ENCODE assay signal across 8 cellular contexts in the genomic region with DNA sequence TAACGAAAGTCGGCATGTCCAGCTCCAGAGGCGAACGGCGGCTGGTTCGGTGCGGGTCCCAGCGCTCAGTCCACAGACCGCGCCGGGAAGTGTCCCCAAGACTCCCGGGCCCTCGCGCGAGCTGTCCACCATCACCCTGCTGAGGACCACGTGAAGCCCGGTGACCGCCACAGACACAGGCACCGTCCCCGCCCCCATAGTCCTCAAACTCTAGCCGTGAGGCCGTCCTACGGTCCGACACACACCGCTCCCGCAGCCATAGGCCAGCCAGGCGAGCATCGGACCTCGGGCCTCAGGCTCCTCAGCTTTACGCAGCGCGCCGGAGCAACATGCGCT. TPM values are rescaled to one million over a fixed set of nuclear protein-coding genes. Genes with fewer than 3 reads are reported as not detected.
A peak's percentile ranks its signal among the peaks of the same experiment; 100 is the strongest.
DNase-seq lines count a peak whose midpoint lies in the region; ATAC-seq and TF ChIP-seq lines count a peak whose summit lies in the region.

No MANE protein-coding gene starts in this region.

- TF ChIP-seq CTCF in SK-N-SH (IDR thresholded peaks at IDR 0.05), result no peak

- peaks cover 0 to 2% (median 0%) of the 10 kb centered on the region in 9 donors for H3K9me3 Mint-ChIP-seq in naive thymus-derived CD8-positive, alpha-beta T cell

- H3K36me3 Mint-ChIP-seq in naive thymus-derived CD8-positive, alpha-beta T cell, result peaks cover 5 to 40% (median 6%) of the 10 kb centered on the region in 3 donors

- H3K27ac ChIP-seq in BLaER1, result peak overlapping the region; percentile 75
- H3K27ac ChIP-seq in SK-N-SH (ENCODE audit: low read depth in 2 of 2, low read length in 1 of 2), result peak overlapping the region; percentile 89 to 98

- H3K9me2 ChIP-seq in SK-N-SH, result no peaks in the 10 kb centered on the region

- POLR2A ChIA-PET in SK-N-SH (lab: Yijun Ruan, JAX), result interaction anchor here (0.6 to 2.6 kb wide), 7 partner anchors 9 to 326 kb away, joined by 3 to 33 read pairs (median 3); partner anchors contain the start of genes CBR1 and MORC3
- POLR2A ChIA-PET in naive thymus-derived CD8-positive, alpha-beta T cell (lab: Charles Lee), result interaction anchor here (0.6 to 3.4 kb wide), 18 partner anchors 10 to 1161 kb away, joined by 3 to 60 read pairs (median 5); partner anchors contain the start of genes CBR1, CBR3 and MORC3

- H3F3A ChIP-seq in SK-N-SH (replicated peaks; ENCODE audit: insufficient read depth), result peaks cover 11% of the 10 kb centered on the region

- ATAC-seq in GM19023 (IDR thresholded peaks at IDR 0.05; ENCODE audit: unreplicated experiment) (peak; percentile 42), HG03095 (IDR thresholded peaks at IDR 0.05; ENCODE audit: unreplicated experiment) (peak; percentile 39)
- no peak for ATAC-seq in naive thymus-derived CD8-positive, alpha-beta T cell

- peak overlapping the region; percentile 91 for H2AFZ ChIP-seq in SK-N-SH (ENCODE audit: low read depth)

- CTCF ChIA-PET in SK-N-SH (lab: Yijun Ruan, JAX), result interaction anchor here (1.0 to 2.1 kb wide), 7 partner anchors 14 to 65 kb away, joined by 3 to 12 read pairs (median 4); no protein-coding TSS in a partner anchor

- peak overlapping the region; percentile 94 to 98 (median 96) for H3K4me3 Mint-ChIP-seq in naive thymus-derived CD8-positive, alpha-beta T cell

- H3K4me2 ChIP-seq in BLaER1, result peak overlapping the region; percentile 93
- peak overlapping the region; percentile 88 for H3K4me2 ChIP-seq in SK-N-SH

- TF ChIP-seq EP300 in SK-N-SH (IDR thresholded peaks at IDR 0.05; ENCODE audit: borderline replicate concordance in 1 of 2, low read depth in 1 of 2, low read length in 1 of 2), result no peak

- H3K27me3 Mint-ChIP-seq in naive thymus-derived CD8-positive, alpha-beta T cell, result peaks cover 0 to 1% (median 0%) of the 10 kb centered on the region in 5 donors

- H3K4me1 ChIP-seq in BLaER1, result peaks cover 23% of the 10 kb centered on the region
- H3K4me1 ChIP-seq in SK-N-SH (ENCODE audit: control insufficient read depth in 1 of 2, insufficient read depth in 2 of 2, low read depth in 1 of 2, low read length in 1 of 2), result peaks cover 0 to 6% of the 10 kb centered on the region in 2 experiments; a peak in 3 of 4 replicates

- H3K9ac ChIP-seq in BLaER1, result peak overlapping the region; percentile 81
- H3K9ac ChIP-seq in SK-N-SH, result peak overlapping the region; percentile 67

- no peak for TF ChIP-seq RAD21 in SK-N-SH (IDR thresholded peaks at IDR 0.05; ENCODE audit: low read length)

- peaks cover 22% of the 10 kb centered on the region for H3K79me2 ChIP-seq in SK-N-SH (ENCODE audit: insufficient read depth)

- H3K9me3 ChIP-seq in BLaER1 (no peaks in the 10 kb centered on the region), SK-N-SH (no peaks in the 10 kb centered on the region)

- WGBS in SK-N-SH (ENCODE audit: low lambda C conversion rate), result 3% methylated on average over 17 of the region's 34 CpGs

- H3K4me1 Mint-ChIP-seq in naive thymus-derived CD8-positive, alpha-beta T cell, result peaks cover 15 to 26% (median 19%) of the 10 kb centered on the region in 4 donors

- no peaks in the 10 kb centered on the region for H4K20me1 ChIP-seq in BLaER1
- H4K20me1 ChIP-seq in SK-N-SH (ENCODE audit: insufficient read depth), result no peaks in the 10 kb centered on the region

- peak; percentile 78 for DNase-seq in SK-N-SH
- DNase-seq in epidermal melanocyte (ENCODE audit: insufficient read length, low spot score), result peak; percentile 29
- DNase-seq in naive thymus-derived CD8-positive, alpha-beta T cell, result peak in 2 of 10 donors; percentile 4 to 9
- DNase-seq in cerebellar nuclear complex (lab: John Stamatoyannopoulos, UW), result no peak
- no peak for DNase-seq in NCI-H1048 (lab: John Stamatoyannopoulos, UW)

- peak overlapping the region; percentile 95 to 99 (median 98) for H3K27ac Mint-ChIP-seq in naive thymus-derived CD8-positive, alpha-beta T cell

- H3K36me3 ChIP-seq in BLaER1 (peaks cover 38% of the 10 kb centered on the region), SK-N-SH (replicated peaks in 1 of 2; ENCODE audit: control insufficient read depth in 1 of 2, insufficient read depth in 2 of 2, low read length in 1 of 2) (peaks cover 31 to 37% of the 10 kb centered on the region in 2 experiments)

- peak overlapping the region; percentile 94 for H3K4me3 ChIP-seq in BLaER1
- peak overlapping the region; percentile 82 to 83 for H3K4me3 ChIP-seq in SK-N-SH (ENCODE audit: low read depth in 2 of 2, low read length in 1 of 2)

- no peaks in the 10 kb centered on the region for H3K27me3 ChIP-seq in BLaER1
- H3K27me3 ChIP-seq in SK-N-SH (ENCODE audit: insufficient read depth), result no peaks in the 10 kb centered on the region

TF ChIP-seq in SK-N-SH, 30 proteins besides CTCF, POLR2A, EP300 and RAD21:
- TF ChIP-seq, protein P1, sequence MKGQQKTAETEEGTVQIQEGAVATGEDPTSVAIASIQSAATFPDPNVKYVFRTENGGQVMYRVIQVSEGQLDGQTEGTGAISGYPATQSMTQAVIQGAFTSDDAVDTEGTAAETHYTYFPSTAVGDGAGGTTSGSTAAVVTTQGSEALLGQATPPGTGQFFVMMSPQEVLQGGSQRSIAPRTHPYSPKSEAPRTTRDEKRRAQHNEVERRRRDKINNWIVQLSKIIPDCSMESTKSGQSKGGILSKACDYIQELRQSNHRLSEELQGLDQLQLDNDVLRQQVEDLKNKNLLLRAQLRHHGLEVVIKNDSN (IDR thresholded peaks at IDR 0.05; ENCODE audit: borderline replicate concordance, low read depth), result 0 out of 2 replicates have a peak, but pooled peaks have one; percentile 35
- TF ChIP-seq SMC3 (IDR thresholded peaks at IDR 0.05; ENCODE audit: low read depth, low read length), result 0 out of 2 replicates have a peak, but pooled peaks have one; percentile 19
- no peak for TF ChIP-seq TCF12 (IDR thresholded peaks at IDR 0.05)
- TF ChIP-seq SIN3A (IDR thresholded peaks at IDR 0.05; ENCODE audit: borderline replicate concordance, low read depth, low read length), result peak; percentile 45; the same call in 1 of the 2 replicates
- TF ChIP-seq MXI1 (IDR thresholded peaks at IDR 0.05; ENCODE audit: low read depth, low read length), result peak; percentile 90; the same call in 1 of the 2 replicates
- no peak for TF ChIP-seq NFIC (IDR thresholded peaks at IDR 0.05; ENCODE audit: borderline replicate concordance)
- TF ChIP-seq MAX (IDR thresholded peaks at IDR 0.05; ENCODE audit: low read depth), result peak; percentile 43; the same call in 1 of the 2 replicates
- TF ChIP-seq TAF1 (IDR thresholded peaks at IDR 0.05; ENCODE audit: borderline replicate concordance, low read depth, low read length), result no peak

RNA-seq across cellular contexts. Expression of gene SETD4, which starts 0.5 kb away (rescaled TPM):
- polyA plus RNA-seq in SK-N-SH (2012; rRNA removed), result 15.9 and 20.7 TPM in 2 replicates
- 14.4 and 15.0 TPM in 2 replicates for polyA plus RNA-seq in SK-N-SH (2012; cell fraction: cytosol; rRNA removed)
- polyA plus RNA-seq in SK-N-SH (2012; cell fraction: nucleus; rRNA removed), result 45.7 and 58.8 TPM in 2 replicates
- total RNA-seq in naive thymus-derived CD8-positive, alpha-beta T cell, result 10 to 100 TPM; 25.4 to 31.7 TPM
- 1 to 10 TPM; 6.5 to 9.8 (median 9.6) TPM for polyA plus RNA-seq in naive thymus-derived CD8-positive, alpha-beta T cell

RNA-seq across cellular contexts. Expression of gene CBR1, which starts 10.0 kb away (rescaled TPM):
- polyA plus RNA-seq in SK-N-SH (2012; rRNA removed), result 125 and 136 TPM in 2 replicates
- polyA plus RNA-seq in SK-N-SH (2012; cell fraction: cytosol; rRNA removed), result 104 and 133 TPM in 2 replicates
- 89.5 and 186 TPM in 2 replicates for polyA plus RNA-seq in SK-N-SH (2012; cell fraction: nucleus; rRNA removed)
- total RNA-seq in naive thymus-derived CD8-positive, alpha-beta T cell, result 10 to 100 TPM; 23.9 to 24.6 TPM
- polyA plus RNA-seq in naive thymus-derived CD8-positive, alpha-beta T cell, result 10 to 100 TPM; 36.3 to 59.9 (median 50.8) TPM

Comparison
In these comparisons a context has a peak if more than half of its experiments do, and no peak if none do; other contexts are left out.
1. ATAC-seq: peak in GM19023 (single experiment) and HG03095 (single experiment); none in naive thymus-derived CD8-positive, alpha-beta T cell (0 of 2).
2. DNase-seq: peak in SK-N-SH (single experiment) and epidermal melanocyte (single experiment); none in cerebellar nuclear complex (0 of 2) and NCI-H1048 (single experiment).